ENCODE assay signal across 23 cellular contexts in genomic region chr12:81211306-81211705, GRCh38.
"Had no signal": no experiment of that assay in that cellular context is flagged by ENCODE, and none has a peak within 500 bp of the region (broad histone marks: within the 10 kb centered on the region; RNA-seq: fewer than 3 reads in every experiment).

No MANE protein-coding gene starts in this region.

- H3K9ac ChIP-seq: neural progenitor cell, parathyroid adenoma had no signal

- DNase-seq: naive thymus-derived CD4-positive, alpha-beta T cell; natural killer cell; occipital lobe; ovary; psoas muscle; right cardiac atrium; right lobe of liver; sigmoid colon; small intestine; stimulated activated CD4-positive, alpha-beta T cell treated with anti-CD3 and anti-CD28 coated beads, Interleukin-15, amount 100 ng/mL, for 24 hours; stimulated activated CD4-positive, alpha-beta T cell treated with anti-CD3 and anti-CD28 coated beads, Interleukin-2, amount 100 ng/mL, for 24 hours; stimulated activated CD4-positive, alpha-beta T cell treated with anti-CD3 and anti-CD28 coated beads, Interleukin-2, amount 100 ng/mL, for 48 hours; stimulated activated CD4-positive, alpha-beta T cell treated with anti-CD3 and anti-CD28 coated beads, Interleukin-4, amount 100 ng/mL, for 24 hours; stimulated activated naive B cell treated with anti-CD40 and anti-IgM and Interleukin-4, amounts not matched to agents 10 μg/mL and 1 μg/mL and 100 μg/mL, for 72 hours; stimulated activated naive CD4-positive, alpha-beta T cell treated with Interleukin-2 at 50 U/mL for 16 hours; stomach; thyroid gland; trophoblast cell; upper lobe of left lung had no signal

- H3K27ac ChIP-seq: neural progenitor cell, ovary, parathyroid adenoma, psoas muscle, right lobe of liver, sigmoid colon, stomach, thoracic aorta, thyroid gland, tibial nerve, upper lobe of left lung had no signal

- H3K9me3 ChIP-seq: ovary, psoas muscle, right lobe of liver, sigmoid colon, stomach, thoracic aorta, thyroid gland, tibial nerve, upper lobe of left lung had no signal

- H3K27me3 ChIP-seq: neural progenitor cell, ovary, right lobe of liver, sigmoid colon, stomach, thyroid gland, tibial nerve, upper lobe of left lung had no signal

- H3K4me2 ChIP-seq: neural progenitor cell had no signal

- H3K4me3 ChIP-seq: neural progenitor cell, ovary, psoas muscle, right lobe of liver, sigmoid colon, stomach, thoracic aorta, thyroid gland, tibial nerve, upper lobe of left lung had no signal

- H2AFZ ChIP-seq: neural progenitor cell, parathyroid adenoma had no signal

- H3K4me1 ChIP-seq: parathyroid adenoma, upper lobe of left lung had no signal

- H3K36me3 ChIP-seq: neural progenitor cell, ovary, right lobe of liver, sigmoid colon, stomach, thoracic aorta, thyroid gland, upper lobe of left lung had no signal
